Comparison of ENCODE assay signal across 2 cellular contexts in the genomic region with DNA sequence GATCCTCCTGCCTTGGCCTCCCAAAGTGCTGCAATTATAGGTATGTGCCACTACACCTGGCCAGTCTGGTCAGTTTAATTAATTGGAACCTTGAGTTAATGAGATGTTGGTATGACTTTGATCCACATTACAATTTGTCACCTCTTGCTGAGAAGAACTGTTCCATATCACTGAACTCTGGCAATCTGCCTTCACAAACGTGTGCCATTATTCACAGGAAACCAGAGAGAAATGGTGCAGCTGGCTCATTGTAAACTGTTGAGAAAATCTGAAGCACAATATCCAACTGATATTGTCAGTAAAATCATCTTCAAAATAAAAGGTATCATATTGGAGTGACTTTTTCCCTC.
TF ChIP-seq lines count a peak whose summit lies in the region.

No MANE protein-coding gene starts in this region.

TF ChIP-seq in GM12891, 5 proteins besides CTCF, POLR2A, EP300 and RAD21 (continued from another document):
- no peak for TF ChIP-seq SPI1 (IDR thresholded peaks at IDR 0.05; ENCODE audit: low read depth, low read length)
TF ChIP-seq in GM12891: peak in this region for 0.

TF ChIP-seq in K562, 482 proteins besides CTCF, POLR2A, EP300 and RAD21 (continued from another document):
- TF ChIP-seq, protein P1, sequence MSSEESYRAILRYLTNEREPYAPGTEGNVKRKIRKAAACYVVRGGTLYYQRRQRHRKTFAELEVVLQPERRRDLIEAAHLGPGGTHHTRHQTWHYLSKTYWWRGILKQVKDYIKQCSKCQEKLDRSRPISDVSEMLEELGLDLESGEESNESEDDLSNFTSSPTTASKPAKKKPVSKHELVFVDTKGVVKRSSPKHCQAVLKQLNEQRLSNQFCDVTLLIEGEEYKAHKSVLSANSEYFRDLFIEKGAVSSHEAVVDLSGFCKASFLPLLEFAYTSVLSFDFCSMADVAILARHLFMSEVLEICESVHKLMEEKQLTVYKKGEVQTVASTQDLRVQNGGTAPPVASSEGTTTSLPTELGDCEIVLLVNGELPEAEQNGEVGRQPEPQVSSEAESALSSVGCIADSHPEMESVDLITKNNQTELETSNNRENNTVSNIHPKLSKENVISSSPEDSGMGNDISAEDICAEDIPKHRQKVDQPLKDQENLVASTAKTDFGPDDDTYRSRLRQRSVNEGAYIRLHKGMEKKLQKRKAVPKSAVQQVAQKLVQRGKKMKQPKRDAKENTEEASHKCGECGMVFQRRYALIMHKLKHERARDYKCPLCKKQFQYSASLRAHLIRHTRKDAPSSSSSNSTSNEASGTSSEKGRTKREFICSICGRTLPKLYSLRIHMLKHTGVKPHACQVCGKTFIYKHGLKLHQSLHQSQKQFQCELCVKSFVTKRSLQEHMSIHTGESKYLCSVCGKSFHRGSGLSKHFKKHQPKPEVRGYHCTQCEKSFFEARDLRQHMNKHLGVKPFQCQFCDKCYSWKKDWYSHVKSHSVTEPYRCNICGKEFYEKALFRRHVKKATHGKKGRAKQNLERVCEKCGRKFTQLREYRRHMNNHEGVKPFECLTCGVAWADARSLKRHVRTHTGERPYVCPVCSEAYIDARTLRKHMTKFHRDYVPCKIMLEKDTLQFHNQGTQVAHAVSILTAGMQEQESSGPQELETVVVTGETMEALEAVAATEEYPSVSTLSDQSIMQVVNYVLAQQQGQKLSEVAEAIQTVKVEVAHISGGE (CRISPR knock-in tag; IDR thresholded peaks at IDR 0.05) = peak in 1 of 3 experiments; percentile 38; a peak in 1 of 6 replicates
